ENCODE assay signal across 13 cellular contexts in the genomic region with DNA sequence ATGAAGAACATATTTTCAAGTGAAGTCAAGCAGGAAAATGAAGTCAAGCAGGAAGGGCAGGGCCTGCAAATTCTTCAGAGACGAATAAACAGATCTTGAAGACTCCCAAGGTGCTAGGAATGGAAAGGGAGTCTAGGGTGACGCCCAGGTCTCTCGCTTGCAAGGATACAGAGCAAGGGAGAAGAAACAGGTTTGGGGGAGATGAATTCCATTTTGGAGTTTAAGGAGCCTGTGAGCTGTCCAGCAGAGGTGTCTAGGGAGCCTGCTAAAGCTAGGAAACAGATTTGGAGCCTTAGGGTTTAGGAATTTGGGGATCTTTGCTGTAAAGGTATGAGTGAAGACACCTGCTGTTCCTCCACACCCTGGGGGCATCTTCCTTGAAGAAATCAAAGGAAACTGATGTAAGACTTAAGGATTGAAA. TPM values are rescaled to one million over a fixed set of nuclear protein-coding genes. Genes with fewer than 3 reads are reported as not detected.
DNase-seq lines count a peak whose midpoint lies in the region; ATAC-seq and TF ChIP-seq lines count a peak whose summit lies in the region.
"Had no signal": no experiment of that assay in that cellular context is flagged by ENCODE, and none has a peak within 500 bp of the region (broad histone marks: within the 10 kb centered on the region; RNA-seq: fewer than 3 reads in every experiment).

No MANE protein-coding gene starts in this region.

- H3K4me1 Mint-ChIP-seq in activated T-cell treated with anti-CD3 and anti-CD28 coated beads, Interleukin-2, amount 50 U/mL, for 4 hours (ENCODE audit: low read depth): peaks cover 20% of the 10 kb centered on the region

- no peaks in the 10 kb centered on the region for H4K20me1 ChIP-seq in PC-3 (ENCODE audit: low read length)

- no peak overlapping the region for H3K27ac ChIP-seq in PC-3 (ENCODE audit: low read length)
- H3K27ac ChIP-seq in esophagus squamous epithelium: peak overlapping the region; percentile 6 to 96 (median 37)
- H3K27ac ChIP-seq in suprapubic skin: peak overlapping the region; percentile 68
- no peak overlapping the region for H3K27ac ChIP-seq in upper lobe of right lung
- H3K27ac ChIP-seq: uterus had no signal

- no peak overlapping the region for H2AFZ ChIP-seq in PC-3 (ENCODE audit: low read length)

- CTCF ChIA-PET in PC-3 (lab: Charles Lee): no interaction called here

- H3K9me2 ChIP-seq in PC-3 (replicated peaks; ENCODE audit: low read length): no peaks in the 10 kb centered on the region

- H3K4me3 ChIP-seq in PC-3 (ENCODE audit: low read length): no peak overlapping the region
- no peak overlapping the region for H3K4me3 ChIP-seq in esophagus squamous epithelium
- no peak overlapping the region for H3K4me3 ChIP-seq in suprapubic skin
- H3K4me3 ChIP-seq in upper lobe of right lung: no peak overlapping the region
- H3K4me3 ChIP-seq: uterus had no signal

- H3K4me3 Mint-ChIP-seq in activated T-cell treated with anti-CD3 and anti-CD28 coated beads, Interleukin-2, amount 50 U/mL, for 4 hours: peak overlapping the region; percentile 8
- H3K4me3 Mint-ChIP-seq: endodermal cell had no signal

- H3K9me3 ChIP-seq in PC-3 (ENCODE audit: low read length) (no peaks in the 10 kb centered on the region), esophagus squamous epithelium (no peaks in the 10 kb centered on the region), suprapubic skin (no peaks in the 10 kb centered on the region), upper lobe of right lung (no peaks in the 10 kb centered on the region)
- H3K9me3 ChIP-seq: uterus had no signal

- no peak for DNase-seq in activated T-cell treated with anti-CD3 and anti-CD28 coated beads, Interleukin-2, amount 50 U/mL, for 4 hours
- no peak for DNase-seq in activated T-cell treated with anti-CD3 and anti-CD28 coated beads, Interleukin-2, amount 50 U/mL, for 1 hour
- DNase-seq in PC-3: peak; percentile 20
- no peak for DNase-seq in esophagus squamous epithelium (lab: John Stamatoyannopoulos, UW)
- DNase-seq in suprapubic skin (ENCODE audit: low spot score in 2 of 2): no peak
- no peak for DNase-seq in upper lobe of right lung
- DNase-seq: endodermal cell, uterus had no signal

- H3K9ac ChIP-seq in PC-3 (ENCODE audit: low read length): no peak overlapping the region

- no TSS peak for BruUV-seq in PC-3 (replicated peaks; lab: Mats Ljungman, UMichigan)

- no peaks in the 10 kb centered on the region for H3K36me3 ChIP-seq in PC-3 (ENCODE audit: low read depth, low read length)
- H3K36me3 ChIP-seq in esophagus squamous epithelium: peaks cover 0 to 31% (median 0%) of the 10 kb centered on the region in 3 donors
- peaks cover 9% of the 10 kb centered on the region for H3K36me3 ChIP-seq in suprapubic skin
- peaks cover 12% of the 10 kb centered on the region for H3K36me3 ChIP-seq in upper lobe of right lung
- H3K36me3 ChIP-seq: uterus had no signal

- no peak for TF ChIP-seq EP300 in suprapubic skin (IDR thresholded peaks at IDR 0.05)

- peaks cover 2% of the 10 kb centered on the region for H3K36me3 Mint-ChIP-seq in activated T-cell treated with anti-CD3 and anti-CD28 coated beads, Interleukin-2, amount 50 U/mL, for 4 hours (ENCODE audit: insufficient read depth)

- no peak for TF ChIP-seq POLR2A in esophagus squamous epithelium (IDR thresholded peaks at IDR 0.05)
- no peak for TF ChIP-seq POLR2A in suprapubic skin (IDR thresholded peaks at IDR 0.05)

- WGBS in esophagus squamous epithelium, 2 donors: 44 to 48% methylated on average over 3 of the region's 3 CpGs
- 32% methylated on average over 3 of the region's 3 CpGs for WGBS in suprapubic skin

- no peak for TF ChIP-seq CTCF in PC-3 (conservative IDR thresholded peaks at IDR 0.05; ENCODE audit: low read depth, low read length)
- no peak for TF ChIP-seq CTCF in esophagus squamous epithelium (IDR thresholded peaks at IDR 0.05)
- TF ChIP-seq CTCF in suprapubic skin (IDR thresholded peaks at IDR 0.05): no peak
- no peak for TF ChIP-seq CTCF in upper lobe of right lung (IDR thresholded peaks at IDR 0.05)

- H3K79me2 ChIP-seq in PC-3 (ENCODE audit: low read length): peaks cover 32% of the 10 kb centered on the region

- ATAC-seq in activated T-cell treated with anti-CD3 and anti-CD28 coated beads, Interleukin-2, amount 50 U/mL, for 4 hours: no peak
- no peak for ATAC-seq in PC-3
- ATAC-seq in HG02588 (IDR thresholded peaks at IDR 0.05; ENCODE audit: unreplicated experiment): no peak
- ATAC-seq in GM18909 (IDR thresholded peaks at IDR 0.05; ENCODE audit: poor library complexity, unreplicated experiment): no peak
- ATAC-seq in upper lobe of right lung: no peak
- ATAC-seq: left lobe of liver had no signal

- POLR2A ChIA-PET in PC-3 (lab: Charles Lee; ENCODE audit: unreplicated experiment): no interaction called here

- H3K27me3 Mint-ChIP-seq in activated T-cell treated with anti-CD3 and anti-CD28 coated beads, Interleukin-2, amount 50 U/mL, for 4 hours (ENCODE audit: low read depth): no peaks in the 10 kb centered on the region

- no peaks in the 10 kb centered on the region for H3K27me3 ChIP-seq in PC-3 (ENCODE audit: low read length)
- H3K27me3 ChIP-seq in esophagus squamous epithelium: no peaks in the 10 kb centered on the region
- H3K27me3 ChIP-seq in suprapubic skin: no peaks in the 10 kb centered on the region
- H3K27me3 ChIP-seq in upper lobe of right lung: no peaks in the 10 kb centered on the region
- H3K27me3 ChIP-seq: uterus had no signal

- peaks cover 9% of the 10 kb centered on the region for H3F3A ChIP-seq in PC-3 (ENCODE audit: low read length, unreplicated experiment)

- H3K4me1 ChIP-seq in PC-3 (ENCODE audit: insufficient read depth, low read length) (0 out of 2 replicates have a peak, but pooled peaks cover 5% of the 10 kb centered on the region), esophagus squamous epithelium (peaks cover 22 to 77% (median 27%) of the 10 kb centered on the region in 3 donors), suprapubic skin (peaks cover 60% of the 10 kb centered on the region), upper lobe of right lung (peaks cover 17% of the 10 kb centered on the region)

- intact Hi-C loops in PC-3 (cut with micrococcal nuclease) (no loop called here), esophagus squamous epithelium (cut with DNase I) (no loop called here), upper lobe of right lung (cut with DNase I) (no loop called here)

- H3K4me2 ChIP-seq in PC-3 (ENCODE audit: low read length): no peak overlapping the region

- H3K9me3 Mint-ChIP-seq in activated T-cell treated with anti-CD3 and anti-CD28 coated beads, Interleukin-2, amount 50 U/mL, for 4 hours: no peaks in the 10 kb centered on the region
- H3K9me3 Mint-ChIP-seq: endodermal cell had no signal

RNA-seq across cellular contexts. Expression of gene UNKL, which starts 2.0 kb away (rescaled TPM):
- total RNA-seq in activated T-cell treated with anti-CD3 and anti-CD28 coated beads, Interleukin-2, amount 50 U/mL, for 4 hours: 10 to 100 TPM; 24.5 to 30.2 (median 29.0) TPM
- total RNA-seq in PC-3 (2014; rRNA removed) (18.8 and 33.9 TPM in 2 replicates), esophagus squamous epithelium (10 to 100 TPM in 2 of 4 donors, 1 to 10 TPM in 2; 5.9 to 17.2 (median 10.6) TPM), suprapubic skin (10 to 100 TPM; 13.0 to 81.0 (median 33.4) TPM), upper lobe of right lung (19.9 TPM)

RNA-seq across cellular contexts. Expression of gene UQCC4, which starts 4.0 kb away (rescaled TPM):
- total RNA-seq in activated T-cell treated with anti-CD3 and anti-CD28 coated beads, Interleukin-2, amount 50 U/mL, for 4 hours: 10 to 100 TPM; 31.8 to 34.6 (median 33.1) TPM
- 27.0 and 33.2 TPM in 2 replicates for total RNA-seq in PC-3 (2014; rRNA removed)
- 10 to 100 TPM; 14.7 to 22.6 (median 19.7) TPM for total RNA-seq in esophagus squamous epithelium
- total RNA-seq in suprapubic skin: 10 to 100 TPM; 13.1 to 41.0 (median 29.3) TPM
- total RNA-seq in upper lobe of right lung: 9.1 TPM

RNA-seq across cellular contexts. Expression of gene PERCC1, which starts 14.3 kb away (rescaled TPM):
- total RNA-seq in activated T-cell treated with anti-CD3 and anti-CD28 coated beads, Interleukin-2, amount 50 U/mL, for 4 hours: under 1 TPM in 2 of 3 donors, not detected in 1; 0.22 to 0.29 TPM
- not detected in 2 replicates for total RNA-seq in PC-3 (2014; rRNA removed)
- not detected for total RNA-seq in esophagus squamous epithelium
- 1 to 10 TPM in 1 of 4 donors, not detected in 3; 1.3 TPM for total RNA-seq in suprapubic skin
- not detected for total RNA-seq in upper lobe of right lung
- total RNA-seq: glomerular endothelial cell, H4, left lobe of liver, uterus had no signal

RNA-seq across cellular contexts. Expression of gene CCDC154, which starts 27.8 kb away (rescaled TPM):
- total RNA-seq in activated T-cell treated with anti-CD3 and anti-CD28 coated beads, Interleukin-2, amount 50 U/mL, for 4 hours: 1 to 10 TPM in 2 of 3 donors, under 1 TPM in 1; 0.73 to 2.5 (median 2.2) TPM
- total RNA-seq in PC-3 (2014; rRNA removed) (not detected in 2 replicates), esophagus squamous epithelium (under 1 TPM in 1 of 4 donors, not detected in 3; 0.95 TPM), suprapubic skin (1 to 10 TPM in 1 of 4 donors, under 1 TPM in 2, not detected in 1; 0.34 to 3.5 (median 0.39) TPM), upper lobe of right lung (4.1 TPM)
- total RNA-seq: H4 had no signal

RNA-seq across cellular contexts. Expression of gene CLCN7, which starts 58.3 kb away (rescaled TPM):
- total RNA-seq in activated T-cell treated with anti-CD3 and anti-CD28 coated beads, Interleukin-2, amount 50 U/mL, for 4 hours: 10 to 100 TPM; 54.2 to 60.7 (median 54.7) TPM
- total RNA-seq in PC-3 (2014; rRNA removed) (48.2 and 66.6 TPM in 2 replicates), esophagus squamous epithelium (10 to 100 TPM; 21.5 to 41.2 (median 33.6) TPM), suprapubic skin (100 to 1,000 TPM in 2 of 4 donors, 10 to 100 TPM in 2; 61.1 to 134 (median 100) TPM), upper lobe of right lung (138 TPM)

Comparison
In these comparisons a context has a peak if more than half of its experiments do, and no peak if none do; other contexts are left out.
1. H3K27ac ChIP-seq: peak in esophagus squamous epithelium (4 of 4) and suprapubic skin (single experiment); none in PC-3 (single experiment) and upper lobe of right lung (single experiment).